Comparison of ENCODE assay signal across 16 cellular contexts in genomic region chr10:133242611-133243356, GRCh38. TPM values are rescaled to one million over a fixed set of nuclear protein-coding genes. Genes with fewer than 3 reads are reported as not detected.
A peak's percentile ranks its signal among the peaks of the same experiment; 100 is the strongest.
DNase-seq lines count a peak whose midpoint lies in the region; ATAC-seq and TF ChIP-seq lines count a peak whose summit lies in the region.
"Had no signal": no experiment of that assay in that cellular context is flagged by ENCODE, and none has a peak within 500 bp of the region (broad histone marks: within the 10 kb centered on the region; RNA-seq: fewer than 3 reads in every experiment).

No MANE protein-coding gene starts in this region.

- CTCF ChIA-PET in SK-N-SH (lab: Yijun Ruan, JAX), result no interaction called here
- CTCF ChIA-PET in HEK293 (lab: Yijun Ruan, JAX), result interaction anchor here (0.7 to 1.0 kb wide), 2 partner anchors 15 to 47 kb away, joined by 3 read pairs; no protein-coding TSS in a partner anchor
- CTCF ChIA-PET in PC-3 (lab: Charles Lee), result no interaction called here

- H3K4me1 ChIP-seq in SK-N-SH (ENCODE audit: control insufficient read depth in 1 of 2, insufficient read depth in 2 of 2, low read depth in 1 of 2, low read length in 1 of 2) (no peaks in the 10 kb centered on the region), HEK293 (ENCODE audit: control insufficient read depth, insufficient read depth, low read length) (no peaks in the 10 kb centered on the region), PC-3 (ENCODE audit: insufficient read depth, low read length) (no peaks in the 10 kb centered on the region)
- H3K4me1 ChIP-seq: left ventricle myocardium inferior had no signal

- 68% methylated on average over 26 of the region's 27 CpGs for WGBS in SK-N-SH (ENCODE audit: low lambda C conversion rate)

- TF ChIP-seq RAD21 in SK-N-SH (IDR thresholded peaks at IDR 0.05; ENCODE audit: low read length), result no peak

- DNase-seq in SK-N-SH (no peak), natural killer cell (no peak), DMS153 treated with DMSO at 0.1 percent for 48 hours (lab: John Stamatoyannopoulos, UW; ENCODE audit: unreplicated experiment) (no peak), PC-3 (no peak)
- no peak for DNase-seq in stimulated activated naive CD4-positive, alpha-beta T cell treated with Interleukin-2 at 50 U/mL for 16 hours (lab: John Stamatoyannopoulos, UW)
- DNase-seq: activated naive CD4-positive, alpha-beta T cell; left ventricle myocardium inferior; NCI-H1048; OCI-M1 had no signal

- peaks cover 15% of the 10 kb centered on the region for H3K27me3 ChIP-seq in SK-N-SH (ENCODE audit: insufficient read depth)
- H3K27me3 ChIP-seq in PC-3 (ENCODE audit: low read length), result peaks cover 11% of the 10 kb centered on the region

- H3F3A ChIP-seq in SK-N-SH (replicated peaks; ENCODE audit: insufficient read depth) (no peaks in the 10 kb centered on the region), PC-3 (ENCODE audit: low read length, unreplicated experiment) (no peaks in the 10 kb centered on the region)

- peaks cover 38% of the 10 kb centered on the region for H3K27me3 Mint-ChIP-seq in brain
- H3K27me3 Mint-ChIP-seq in natural killer cell (ENCODE audit: low read depth in 2 of 2), result peaks cover 17 to 37% of the 10 kb centered on the region in 2 donors

- POLR2A ChIA-PET in SK-N-SH (lab: Yijun Ruan, JAX), result no interaction called here
- POLR2A ChIA-PET in HEK293 (lab: Yijun Ruan, JAX), result no interaction called here
- POLR2A ChIA-PET in PC-3 (lab: Charles Lee; ENCODE audit: unreplicated experiment), result no interaction called here

- H3K79me2 ChIP-seq in SK-N-SH (ENCODE audit: insufficient read depth) (no peaks in the 10 kb centered on the region), PC-3 (ENCODE audit: low read length) (no peaks in the 10 kb centered on the region)

- ATAC-seq in SK-N-SH treated with all-trans-retinoic acid at 6 μM for 48 hours (no peak), natural killer cell (no peak), PC-3 (no peak)

- peaks cover 0 to 3% (median 0%) of the 10 kb centered on the region in 5 experiments for H3K9me3 Mint-ChIP-seq in brain
- H3K9me3 Mint-ChIP-seq in natural killer cell, result no peaks in the 10 kb centered on the region

- H3K4me1 Mint-ChIP-seq in brain (peaks cover 13% of the 10 kb centered on the region), natural killer cell (peaks cover 6 to 32% of the 10 kb centered on the region in 2 donors)

- H3K9me2 ChIP-seq in SK-N-SH (no peaks in the 10 kb centered on the region), PC-3 (replicated peaks; ENCODE audit: low read length) (no peaks in the 10 kb centered on the region)

- H3K9me3 ChIP-seq in SK-N-SH, result no peaks in the 10 kb centered on the region
- no peaks in the 10 kb centered on the region for H3K9me3 ChIP-seq in HEK293 (ENCODE audit: control insufficient read depth, insufficient read depth, low read depth, low read length)
- H3K9me3 ChIP-seq in PC-3 (ENCODE audit: low read length), result no peaks in the 10 kb centered on the region
- H3K9me3 ChIP-seq: left ventricle myocardium inferior had no signal

- intact Hi-C loops in natural killer cell (cut with micrococcal nuclease) (no loop called here), PC-3 (cut with micrococcal nuclease) (no loop called here)

- H3K36me3 Mint-ChIP-seq in brain (no peaks in the 10 kb centered on the region), natural killer cell (no peaks in the 10 kb centered on the region)

- H2AFZ ChIP-seq in SK-N-SH (ENCODE audit: low read depth) (no peak overlapping the region), PC-3 (ENCODE audit: low read length) (no peak overlapping the region)

- H4K20me1 ChIP-seq in SK-N-SH (ENCODE audit: insufficient read depth) (no peaks in the 10 kb centered on the region), PC-3 (ENCODE audit: low read length) (no peaks in the 10 kb centered on the region)

- H3K4me3 Mint-ChIP-seq in brain, result peak overlapping the region in 1 of 5 experiments; percentile 41
- peak overlapping the region; percentile 64 for H3K4me3 Mint-ChIP-seq in natural killer cell

- TF ChIP-seq CTCF in SK-N-SH (IDR thresholded peaks at IDR 0.05) (no peak), HEK293 (tag by site-specific recombination; IDR thresholded peaks at IDR 0.05) (no peak), brain (conservative IDR thresholded peaks at IDR 0.05) (no peak), natural killer cell (IDR thresholded peaks at IDR 0.05) (no peak), PC-3 (conservative IDR thresholded peaks at IDR 0.05; ENCODE audit: low read depth, low read length) (no peak)

- H3K36me3 ChIP-seq in SK-N-SH (replicated peaks in 1 of 2; ENCODE audit: control insufficient read depth in 1 of 2, insufficient read depth in 2 of 2, low read length in 1 of 2) (no peaks in the 10 kb centered on the region), HEK293 (ENCODE audit: control insufficient read depth in 2 of 2, insufficient read depth in 1 of 2, low read length in 2 of 2) (no peaks in the 10 kb centered on the region), PC-3 (ENCODE audit: low read depth, low read length) (no peaks in the 10 kb centered on the region)
- H3K36me3 ChIP-seq: left ventricle myocardium inferior had no signal

- H3K9ac ChIP-seq in SK-N-SH, result no peak overlapping the region
- no peak overlapping the region for H3K9ac ChIP-seq in PC-3 (ENCODE audit: low read length)

- H3K4me3 ChIP-seq in SK-N-SH (ENCODE audit: low read depth in 2 of 2, low read length in 1 of 2), result no peak overlapping the region
- no peak overlapping the region for H3K4me3 ChIP-seq in HEK293 (ENCODE audit: low read depth, low read length)
- H3K4me3 ChIP-seq in PC-3 (ENCODE audit: low read length), result no peak overlapping the region
- H3K4me3 ChIP-seq: left ventricle myocardium inferior had no signal

- BruUV-seq in PC-3 (replicated peaks; lab: Mats Ljungman, UMichigan), result no TSS peak

- H3K4me2 ChIP-seq in SK-N-SH, result no peak overlapping the region
- no peak overlapping the region for H3K4me2 ChIP-seq in PC-3 (ENCODE audit: low read length)

- H3K27ac ChIP-seq in SK-N-SH (ENCODE audit: low read depth in 2 of 2, low read length in 1 of 2), result no peak overlapping the region
- H3K27ac ChIP-seq in HEK293 (ENCODE audit: extremely low read depth, low read depth, low read length), result no peak overlapping the region
- no peak overlapping the region for H3K27ac ChIP-seq in PC-3 (ENCODE audit: low read length)
- H3K27ac ChIP-seq: 22Rv1, left ventricle myocardium inferior had no signal

- H3K27ac Mint-ChIP-seq in brain (peak overlapping the region in 4 of 5 experiments; percentile 1 to 60 (median 27)), natural killer cell (no peak overlapping the region)

- no peak for TF ChIP-seq EP300 in SK-N-SH (IDR thresholded peaks at IDR 0.05; ENCODE audit: borderline replicate concordance in 1 of 2, low read depth in 1 of 2, low read length in 1 of 2)

TF ChIP-seq in SK-N-SH, 30 proteins besides CTCF, POLR2A, EP300 and RAD21:
- TF ChIP-seq NRF1 (IDR thresholded peaks at IDR 0.05; ENCODE audit: low read depth, low read length), result no peak
- peak; percentile 36; the same call in 1 of the 2 replicates for TF ChIP-seq USF1 (IDR thresholded peaks at IDR 0.05; ENCODE audit: borderline replicate concordance, low read depth)

TF ChIP-seq in SK-N-SH treated with all-trans-retinoic acid at 6 μM for 48 hours, 23 proteins besides CTCF, POLR2A, EP300 and RAD21 (continues in another document):
- no peak for TF ChIP-seq TOX (CRISPR knock-in tag; IDR thresholded peaks at IDR 0.05; ENCODE audit: borderline replicate concordance)
- no peak for TF ChIP-seq TCF4 (CRISPR knock-in tag; IDR thresholded peaks at IDR 0.05; ENCODE audit: borderline replicate concordance)

TF ChIP-seq in HEK293, 187 proteins besides CTCF, POLR2A, EP300 and RAD21 (continues in another document):
- 0 out of 2 replicates have a peak, but pooled peaks have one; percentile 18 for TF ChIP-seq KLF10 (tag by site-specific recombination; IDR thresholded peaks at IDR 0.05)
- no peak for TF ChIP-seq ZBTB10 (tag by site-specific recombination; IDR thresholded peaks at IDR 0.05)
- 0 out of 2 replicates have a peak, but pooled peaks have one; percentile 33 for TF ChIP-seq ZNF248 (tag by site-specific recombination; IDR thresholded peaks at IDR 0.05)
- peak; percentile 92 for TF ChIP-seq ZFHX2 (tag by site-specific recombination; conservative IDR thresholded peaks at IDR 0.05)

RNA-seq across cellular contexts. Expression of gene VENTX, which starts 5.1 kb away (rescaled TPM):
- polyA plus RNA-seq in SK-N-SH (2012; rRNA removed) (not detected in 2 replicates), brain (ENCODE audit: insufficient read depth, low read depth, low replicate concordance) (not detected)
- not detected in 2 replicates for polyA plus RNA-seq in SK-N-SH (2012; cell fraction: cytosol; rRNA removed)
- not detected in 2 replicates for polyA plus RNA-seq in SK-N-SH (2012; cell fraction: nucleus; rRNA removed)
- total RNA-seq in natural killer cell (1 to 10 TPM in 1 of 3 donors, under 1 TPM in 2; 0.48 to 4.1 (median 0.75) TPM), PC-3 (2014; rRNA removed) (not detected in 2 replicates)
- total RNA-seq: endothelial cell of umbilical vein had no signal
- polyA plus RNA-seq: endothelial cell of umbilical vein, neural cell had no signal

RNA-seq across cellular contexts. Expression of gene UTF1, which starts 12.8 kb away (rescaled TPM):
- polyA plus RNA-seq in SK-N-SH (2012; rRNA removed) (not detected in 2 replicates), brain (ENCODE audit: insufficient read depth, low read depth, low replicate concordance) (not detected)
- not detected in 2 replicates for polyA plus RNA-seq in SK-N-SH (2012; cell fraction: cytosol; rRNA removed)
- not detected in 2 replicates for polyA plus RNA-seq in SK-N-SH (2012; cell fraction: nucleus; rRNA removed)
- total RNA-seq in natural killer cell (under 1 TPM in 2 of 3 donors, not detected in 1; 0.31 to 0.33 TPM), PC-3 (2014; rRNA removed) (not detected in 2 replicates)
- total RNA-seq: cardiac septum, endothelial cell of umbilical vein, left ventricle myocardium inferior had no signal
- polyA plus RNA-seq: endothelial cell of umbilical vein, neural cell had no signal

RNA-seq across cellular contexts. Expression of gene ADAM8, which starts 33.9 kb away (rescaled TPM):
- polyA plus RNA-seq in SK-N-SH (2012; rRNA removed) (1.6 and 1.7 TPM in 2 replicates), brain (ENCODE audit: insufficient read depth, low read depth, low replicate concordance) (0.15 TPM)
- 0.33 and 0.42 TPM in 2 replicates for polyA plus RNA-seq in SK-N-SH (2012; cell fraction: cytosol; rRNA removed)
- polyA plus RNA-seq in SK-N-SH (2012; cell fraction: nucleus; rRNA removed), result 13.7 and 16.4 TPM in 2 replicates
- total RNA-seq in natural killer cell (100 to 1,000 TPM; 357 to 682 (median 425) TPM), PC-3 (2014; rRNA removed) (113 and 147 TPM in 2 replicates)

Comparison
In these comparisons a context has a peak if more than half of its experiments do, and no peak if none do; other contexts are left out.
1. H3K27ac Mint-ChIP-seq: peak in brain (4 of 5); none in natural killer cell (0 of 2).